9 cellular contexts compared by ENCODE assay signal in genomic region chr13:40777957-40778235, GRCh38. TPM values are rescaled to one million over a fixed set of nuclear protein-coding genes. Genes with fewer than 3 reads are reported as not detected.
DNase-seq lines count a peak whose midpoint lies in the region; ATAC-seq and TF ChIP-seq lines count a peak whose summit lies in the region.
"Had no signal": no experiment of that assay in that cellular context is flagged by ENCODE, and none has a peak within 500 bp of the region (broad histone marks: within the 10 kb centered on the region; RNA-seq: fewer than 3 reads in every experiment).

No MANE protein-coding gene starts in this region.

- no peaks in the 10 kb centered on the region for H3F3A ChIP-seq in GM23338 (replicated peaks; ENCODE audit: low read depth)

- ATAC-seq in GM23338, result no peak
- no peak for ATAC-seq in activated naive CD4-positive, alpha-beta T cell treated with anti-CD3 and anti-CD28 coated beads, Interleukin-2, amount 50 U/mL, for 72 hours
- ATAC-seq in GM21825 (IDR thresholded peaks at IDR 0.05; ENCODE audit: unreplicated experiment), result no peak
- ATAC-seq in GM21447 (IDR thresholded peaks at IDR 0.05; ENCODE audit: unreplicated experiment), result no peak
- no peak for ATAC-seq in GM19397 (IDR thresholded peaks at IDR 0.05; ENCODE audit: unreplicated experiment)

- H3K4me1 Mint-ChIP-seq in CD14-positive monocyte (peaks cover 41% of the 10 kb centered on the region), GM23338 (peaks cover 13% of the 10 kb centered on the region)

- no peak overlapping the region for H2BK15ac ChIP-seq in mesenchymal stem cell (ENCODE audit: low read depth, poor library complexity, severe bottlenecking)

- H3K27me3 ChIP-seq in GM23338 (ENCODE audit: insufficient read depth) (no peaks in the 10 kb centered on the region), mesenchymal stem cell (ENCODE audit: control insufficient read depth in 1 of 2, insufficient read depth in 1 of 2, low read length in 2 of 2) (no peaks in the 10 kb centered on the region)
- H3K27me3 ChIP-seq: dorsolateral prefrontal cortex had no signal

- H3K4me3 ChIP-seq in GM23338, result no peak overlapping the region
- H3K4me3 ChIP-seq in mesenchymal stem cell (ENCODE audit: insufficient read depth in 1 of 2, low read depth in 1 of 2, low read length in 2 of 2), result no peak overlapping the region

- H3K18ac ChIP-seq in mesenchymal stem cell (ENCODE audit: low read depth in 1 of 2, low read length in 2 of 2), result no peak overlapping the region

- TF ChIP-seq CTCF in CD14-positive monocyte (IDR thresholded peaks at IDR 0.05), result no peak
- no peak for TF ChIP-seq CTCF in GM23338 (conservative IDR thresholded peaks at IDR 0.05; ENCODE audit: low read depth in 2 of 2)

- H3K4me1 ChIP-seq in GM23338 (ENCODE audit: insufficient read depth) (no peaks in the 10 kb centered on the region), mesenchymal stem cell (ENCODE audit: control insufficient read depth, insufficient read depth, low read depth, low read length) (peaks cover 13% of the 10 kb centered on the region)

- H2AK5ac ChIP-seq in mesenchymal stem cell (ENCODE audit: low read length, severe bottlenecking), result no peak overlapping the region

- H3K36me3 Mint-ChIP-seq in CD14-positive monocyte (no peaks in the 10 kb centered on the region), GM23338 (ENCODE audit: low read depth) (no peaks in the 10 kb centered on the region; the same call in 2 of the 3 replicates)
- no peaks in the 10 kb centered on the region for H3K36me3 Mint-ChIP-seq in activated naive CD4-positive, alpha-beta T cell treated with anti-CD3 and anti-CD28 coated beads, Interleukin-2, amount 50 U/mL, for 72 hours

- H3K4ac ChIP-seq in mesenchymal stem cell (ENCODE audit: low read depth in 1 of 2, low read length in 2 of 2), result peak overlapping the region in 1 of 2 experiments; percentile 67

- DNase-seq in CD14-positive monocyte (ENCODE audit: low spot score) (no peak), GM23338 (ENCODE audit: low spot score) (no peak), mesenchymal stem cell (no peak), CD1c-positive myeloid dendritic cell (ENCODE audit: extremely low spot score) (no peak)
- DNase-seq in activated naive CD4-positive, alpha-beta T cell treated with anti-CD3 and anti-CD28 coated beads, Interleukin-2, amount 50 U/mL, for 72 hours (ENCODE audit: low spot score in 2 of 2), result no peak
- DNase-seq: dorsolateral prefrontal cortex had no signal

- no peak overlapping the region for H3K14ac ChIP-seq in mesenchymal stem cell (ENCODE audit: low read length in 2 of 2)

- no peaks in the 10 kb centered on the region for H3K9me2 ChIP-seq in GM23338 (ENCODE audit: insufficient read depth)

- no peak overlapping the region for H4K91ac ChIP-seq in mesenchymal stem cell (ENCODE audit: low read length)

- no peaks in the 10 kb centered on the region for H3K79me1 ChIP-seq in mesenchymal stem cell (replicated peaks; ENCODE audit: low read length, poor library complexity, severe bottlenecking)

- H2BK120ac ChIP-seq in mesenchymal stem cell (ENCODE audit: low read depth, low read length), result peak overlapping the region; percentile 2

- H4K8ac ChIP-seq in mesenchymal stem cell (ENCODE audit: low read length), result peak overlapping the region; percentile 95

- H2BK12ac ChIP-seq in mesenchymal stem cell (ENCODE audit: low read length in 2 of 2), result peak overlapping the region in 1 of 2 experiments; percentile 29

- H3K23ac ChIP-seq in mesenchymal stem cell (ENCODE audit: low read length in 2 of 2), result no peak overlapping the region

- H3K9ac ChIP-seq in mesenchymal stem cell (ENCODE audit: low read length), result peak overlapping the region; percentile 37

- H3K27ac ChIP-seq in GM23338 (ENCODE audit: low read depth) (no peak overlapping the region), mesenchymal stem cell (ENCODE audit: low read length, poor library complexity, severe bottlenecking) (no peak overlapping the region)

- peak overlapping the region; percentile 72; the same call in 1 of the 2 replicates for H2AFZ ChIP-seq in GM23338
- no peak overlapping the region for H2AFZ ChIP-seq in mesenchymal stem cell (ENCODE audit: low read depth, low read length)

- 67% methylated on average over 2 of the region's 2 CpGs for WGBS in mesenchymal stem cell

- no peak overlapping the region for H2BK5ac ChIP-seq in mesenchymal stem cell (ENCODE audit: low read depth, low read length, poor library complexity, severe bottlenecking)

- H3K36me3 ChIP-seq in GM23338 (ENCODE audit: insufficient read depth) (no peaks in the 10 kb centered on the region), mesenchymal stem cell (ENCODE audit: control insufficient read depth in 1 of 2, insufficient read depth in 2 of 2, low read depth in 1 of 2, low read length in 2 of 2) (no peaks in the 10 kb centered on the region)

- intact Hi-C loops in CD14-positive monocyte (cut with micrococcal nuclease), result loop anchor here (10.0 kb wide), 4 partner anchors 113 to 1093 kb away; partner anchors contain the start of gene FOXO1 (in 1 of the 2)

- H4K20me1 ChIP-seq in GM23338 (replicated peaks; ENCODE audit: insufficient read depth), result no peaks in the 10 kb centered on the region

- H3K4me2 ChIP-seq in GM23338 (no peak overlapping the region), mesenchymal stem cell (ENCODE audit: low read length, poor library complexity, severe bottlenecking) (no peak overlapping the region)

- H3K9me3 Mint-ChIP-seq in CD14-positive monocyte (no peaks in the 10 kb centered on the region), GM23338 (no peaks in the 10 kb centered on the region)
- H3K9me3 Mint-ChIP-seq in activated naive CD4-positive, alpha-beta T cell treated with anti-CD3 and anti-CD28 coated beads, Interleukin-2, amount 50 U/mL, for 72 hours, result no peaks in the 10 kb centered on the region

- H3K27me3 Mint-ChIP-seq in CD14-positive monocyte (ENCODE audit: low read depth in 3 of 3), result peaks cover 0 to 1% (median 0%) of the 10 kb centered on the region in 3 donors
- no peaks in the 10 kb centered on the region for H3K27me3 Mint-ChIP-seq in GM23338 (ENCODE audit: insufficient read depth, low read depth, poor library complexity)

- no peaks in the 10 kb centered on the region for H3K9me3 ChIP-seq in mesenchymal stem cell (ENCODE audit: control insufficient read depth, low read length)

- H3K27ac Mint-ChIP-seq in CD14-positive monocyte, result peak overlapping the region in 5 of 7 donors; percentile 8 to 98 (median 96)
- H3K27ac Mint-ChIP-seq in GM23338, result no peak overlapping the region
- peak overlapping the region; percentile 90 to 99 for H3K27ac Mint-ChIP-seq in activated naive CD4-positive, alpha-beta T cell treated with anti-CD3 and anti-CD28 coated beads, Interleukin-2, amount 50 U/mL, for 72 hours

- H3K4me3 Mint-ChIP-seq in CD14-positive monocyte (peak overlapping the region in 1 of 2 donors; percentile 93), GM23338 (0 out of 3 replicates have a peak overlapping the region, but pooled peaks have one; percentile 45)

- H3K79me2 ChIP-seq in GM23338 (replicated peaks; ENCODE audit: insufficient read depth), result no peaks in the 10 kb centered on the region

TF ChIP-seq in GM23338, 12 proteins besides CTCF, POLR2A, EP300 and RAD21:
- TF ChIP-seq JUNB (IDR thresholded peaks at IDR 0.05; ENCODE audit: unreplicated experiment), result no peak
- TF ChIP-seq EZH2phosphoT487 (IDR thresholded peaks at IDR 0.05; ENCODE audit: unreplicated experiment), result no peak
- no peak for TF ChIP-seq POLR2AphosphoS5 (IDR thresholded peaks at IDR 0.05; ENCODE audit: low read depth)
- TF ChIP-seq ETS1 (IDR thresholded peaks at IDR 0.05), result no peak
- TF ChIP-seq NANOG (IDR thresholded peaks at IDR 0.05; ENCODE audit: borderline replicate concordance), result no peak
- TF ChIP-seq ZNF114 (CRISPR knock-in tag; IDR thresholded peaks at IDR 0.05), result no peak
- no peak for TF ChIP-seq STAT1 (IDR thresholded peaks at IDR 0.05; ENCODE audit: unreplicated experiment)
- no peak for TF ChIP-seq EZH2 (IDR thresholded peaks at IDR 0.05; ENCODE audit: low read depth, unreplicated experiment)

RNA-seq across cellular contexts. Expression of gene MRPS31, which starts 6.9 kb away (rescaled TPM):
- polyA plus RNA-seq in CD14-positive monocyte, result 10 to 100 TPM in 1 of 2 donors, 1 to 10 TPM in 1; 9.5 to 11.3 TPM
- 26.1 and 26.8 TPM in 2 replicates for total RNA-seq in GM23338 (2014; rRNA removed; shearing (Covaris generic))
- polyA plus RNA-seq in GM23338 (2016; fragmentation: Nextera tagmentation; extraction: Ambion mirVana), result 62.2 and 62.7 TPM in 2 replicates
- 10 to 100 TPM; 43.9 to 51.6 TPM for total RNA-seq in activated naive CD4-positive, alpha-beta T cell treated with anti-CD3 and anti-CD28 coated beads, Interleukin-2, amount 50 U/mL, for 72 hours
- 19.2 TPM for polyA plus RNA-seq in mesenchymal stem cell (2013, experiment 1 of 2)
- polyA plus RNA-seq in mesenchymal stem cell (2013, experiment 2 of 2), result 20.2 TPM

RNA-seq across cellular contexts. Expression of gene SLC25A15, which starts 11.5 kb away (rescaled TPM):
- polyA plus RNA-seq in CD14-positive monocyte, result 1 to 10 TPM in 1 of 2 donors, under 1 TPM in 1; 0.79 to 5.0 TPM
- total RNA-seq in GM23338 (2014; rRNA removed; shearing (Covaris generic)), result 32.6 and 32.8 TPM in 2 replicates
- 6.5 and 7.3 TPM in 2 replicates for polyA plus RNA-seq in GM23338 (2016; fragmentation: Nextera tagmentation; extraction: Ambion mirVana)
- 10 to 100 TPM; 18.0 to 19.2 TPM for total RNA-seq in activated naive CD4-positive, alpha-beta T cell treated with anti-CD3 and anti-CD28 coated beads, Interleukin-2, amount 50 U/mL, for 72 hours
- polyA plus RNA-seq in mesenchymal stem cell (2013, experiment 1 of 2), result 11.0 TPM
- 12.1 TPM for polyA plus RNA-seq in mesenchymal stem cell (2013, experiment 2 of 2)
